In genomic region chr1:218869276-218869675, GRCh38 we compare ENCODE assay signal across 24 cellular contexts.
"Had no signal": no experiment of that assay in that cellular context is flagged by ENCODE, and none has a peak within 500 bp of the region (broad histone marks: within the 10 kb centered on the region; RNA-seq: fewer than 3 reads in every experiment).

No MANE protein-coding gene starts in this region.

- DNase-seq: activated B cell treated with CpG ODN at 0.5 μM for 24 hours; activated CD4-positive, alpha-beta T cell treated with anti-CD3 and anti-CD28 coated beads for 1 hour; activated CD4-positive, alpha-beta T cell treated with anti-CD3 and anti-CD28 coated beads, Interleukin-2, amount 10 ng/mL, durations not matched to agents 24 days and 14 days; activated CD4-positive, alpha-beta T cell treated with anti-CD3 and anti-CD28 coated beads, Interleukin-2, amount 50 U/mL, for 48 hours; activated CD8-positive, alpha-beta memory T cell treated with anti-CD3 and anti-CD28 coated beads, Interleukin-2, amount 10 ng/mL, durations not matched to agents 7 days and 5 days; activated effector memory CD4-positive, alpha-beta T cell treated with Interleukin-2 at 50 U/mL for 16 hours; activated naive CD4-positive, alpha-beta T cell; activated naive CD8-positive, alpha-beta T cell treated with anti-CD3 and anti-CD28 coated beads, Interleukin-2, amount 50 U/mL, for 24 hours; activated T-cell treated with anti-CD3 and anti-CD28 coated beads, Interleukin-2, amount 50 U/mL, for 24 hours; amygdala; central memory CD4-positive, alpha-beta T cell; MM.1S; NCI-H1105; NCI-H1436 treated with DMSO at 0.1 percent for 48 hours; NCI-H187; NCI-H2171; NCI-H226; NCI-H510A; NCI-H82; SIG-M5; T-cell; T-helper 2 cell; T1000 had no signal

- H3K4me3 ChIP-seq: SK-N-MC had no signal

- H3K27ac ChIP-seq: SK-N-MC had no signal
